8 cellular contexts compared by ENCODE assay signal in the genomic region with DNA sequence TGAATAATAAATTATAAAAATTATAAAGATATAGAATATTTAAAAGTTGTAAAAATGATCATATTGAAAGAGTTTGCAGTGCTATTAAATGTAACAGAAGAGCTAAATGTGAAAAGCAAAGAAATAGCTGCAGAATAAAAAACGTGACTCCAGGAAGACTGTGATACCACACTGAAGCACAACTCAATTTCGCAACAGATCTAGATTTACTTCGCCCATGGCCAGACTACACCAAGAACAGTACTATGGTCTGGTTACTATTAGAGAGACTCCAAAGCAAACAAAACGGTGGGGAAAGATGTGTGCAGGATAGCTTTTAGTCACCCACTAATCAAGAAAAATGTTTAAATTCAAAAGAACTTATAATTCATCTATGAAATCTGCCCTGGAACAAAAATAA. TPM values are rescaled to one million over a fixed set of nuclear protein-coding genes. Genes with fewer than 3 reads are reported as not detected.
DNase-seq lines count a peak whose midpoint lies in the region; ATAC-seq and TF ChIP-seq lines count a peak whose summit lies in the region.

No MANE protein-coding gene starts in this region.

- H3K4me1 Mint-ChIP-seq in activated T-cell treated with anti-CD3 and anti-CD28 coated beads, Interleukin-2, amount 50 U/mL, for 24 hours (ENCODE audit: low read depth) = peaks cover 54% of the 10 kb centered on the region
- H3K4me1 Mint-ChIP-seq in endothelial cell (ENCODE audit: unreplicated experiment) = peaks cover 19% of the 10 kb centered on the region

- H3K27me3 ChIP-seq in OCI-LY3 (ENCODE audit: low read depth, low read length) (no peaks in the 10 kb centered on the region), skeletal muscle satellite cell (ENCODE audit: control insufficient read depth, insufficient read depth, low read length) (no peaks in the 10 kb centered on the region)

- no peak overlapping the region for H3K4me3 ChIP-seq in OCI-LY3 (ENCODE audit: low read length)
- peak overlapping the region; percentile 94 for H3K4me3 ChIP-seq in skeletal muscle satellite cell (ENCODE audit: low read length)

- H3K27ac Mint-ChIP-seq in activated T-cell treated with anti-CD3 and anti-CD28 coated beads, Interleukin-2, amount 50 U/mL, for 24 hours = no peak overlapping the region
- no peak overlapping the region for H3K27ac Mint-ChIP-seq in endothelial cell (ENCODE audit: unreplicated experiment)

- no peak for DNase-seq in activated T-cell treated with anti-CD3 and anti-CD28 coated beads, Interleukin-2, amount 50 U/mL, for 24 hours
- DNase-seq in activated T-cell treated with anti-CD3 and anti-CD28 coated beads for 4 hours (no peak), endothelial cell (ENCODE audit: low spot score) (no peak), GM13976 (ENCODE audit: low spot score) (no peak)
- DNase-seq in stimulated activated CD4-positive, alpha-beta T cell treated with anti-CD3 and anti-CD28 coated beads, Interleukin-15, amount 100 ng/mL, for 24 hours = no peak

- in situ Hi-C loops in GM13976 (cut with MboI; ENCODE audit: low sequenced_read_pairs, unreplicated experiment) = no loop called here

- H3K4me3 Mint-ChIP-seq in activated T-cell treated with anti-CD3 and anti-CD28 coated beads, Interleukin-2, amount 50 U/mL, for 24 hours = peak overlapping the region; percentile 84
- peak overlapping the region; percentile 49 for H3K4me3 Mint-ChIP-seq in endothelial cell (ENCODE audit: unreplicated experiment)

- no peaks in the 10 kb centered on the region for H3K27me3 Mint-ChIP-seq in activated T-cell treated with anti-CD3 and anti-CD28 coated beads, Interleukin-2, amount 50 U/mL, for 24 hours
- H3K27me3 Mint-ChIP-seq in endothelial cell (ENCODE audit: unreplicated experiment) = no peaks in the 10 kb centered on the region

- no peak for ATAC-seq in GM19351 (IDR thresholded peaks at IDR 0.05; ENCODE audit: unreplicated experiment)

- peaks cover 68% of the 10 kb centered on the region for H3K79me2 ChIP-seq in OCI-LY3 (ENCODE audit: low read length)

- H3K9ac ChIP-seq in OCI-LY3 (ENCODE audit: low read length) = no peak overlapping the region
- no peak overlapping the region for H3K9ac ChIP-seq in skeletal muscle satellite cell (ENCODE audit: low read depth, low read length)

- no peak overlapping the region for H3K27ac ChIP-seq in OCI-LY3 (ENCODE audit: low read length)

- H3K36me3 ChIP-seq in OCI-LY3 (replicated peaks; ENCODE audit: low read depth, low read length) (peaks cover 7% of the 10 kb centered on the region), skeletal muscle satellite cell (ENCODE audit: insufficient read depth, low read length) (no peaks in the 10 kb centered on the region)

- H3K4me1 ChIP-seq in OCI-LY3 (ENCODE audit: low read length) (peaks cover 40% of the 10 kb centered on the region), skeletal muscle satellite cell (ENCODE audit: control insufficient read depth, insufficient read depth, low read length) (peaks cover 24% of the 10 kb centered on the region)

- H4K20me1 ChIP-seq in OCI-LY3 (ENCODE audit: insufficient read depth, low read length) = peaks cover 55% of the 10 kb centered on the region

- H3K9me3 ChIP-seq in OCI-LY3 (ENCODE audit: insufficient read depth, low read length) (no peaks in the 10 kb centered on the region), skeletal muscle satellite cell (replicated peaks; ENCODE audit: low read length) (no peaks in the 10 kb centered on the region)

- no peaks in the 10 kb centered on the region for H3K9me3 Mint-ChIP-seq in activated T-cell treated with anti-CD3 and anti-CD28 coated beads, Interleukin-2, amount 50 U/mL, for 24 hours
- H3K9me3 Mint-ChIP-seq in endothelial cell (ENCODE audit: unreplicated experiment) = no peaks in the 10 kb centered on the region

- TF ChIP-seq CTCF in OCI-LY3 (IDR thresholded peaks at IDR 0.05; ENCODE audit: low read depth, low read length) (no peak), endothelial cell (IDR thresholded peaks at IDR 0.05; ENCODE audit: unreplicated experiment) (no peak), GM13976 (IDR thresholded peaks at IDR 0.05; ENCODE audit: borderline replicate concordance, control extremely low read depth, extremely low read depth, insufficient read depth, missing control alignments) (no peak)

- H3K36me3 Mint-ChIP-seq in activated T-cell treated with anti-CD3 and anti-CD28 coated beads, Interleukin-2, amount 50 U/mL, for 24 hours (ENCODE audit: low read depth) = peaks cover 3% of the 10 kb centered on the region
- H3K36me3 Mint-ChIP-seq in endothelial cell (ENCODE audit: low read depth, unreplicated experiment) = no peaks in the 10 kb centered on the region

- peak overlapping the region; percentile 98; the same call in 1 of the 2 replicates for H3K4me2 ChIP-seq in OCI-LY3 (ENCODE audit: low read length)
- peak overlapping the region; percentile 82 for H3K4me2 ChIP-seq in skeletal muscle satellite cell (ENCODE audit: low read length)

- H2AFZ ChIP-seq in OCI-LY3 (ENCODE audit: low read depth, low read length) = no peak overlapping the region

RNA-seq across cellular contexts. Expression of gene CHD6, which starts 1.9 kb away (rescaled TPM):
- 71.8 TPM for total RNA-seq in endothelial cell (ENCODE audit: unreplicated experiment)
- total RNA-seq in skeletal muscle satellite cell (2012; rRNA removed) = 11.8 and 12.4 TPM in 2 replicates
